In the genomic region with DNA sequence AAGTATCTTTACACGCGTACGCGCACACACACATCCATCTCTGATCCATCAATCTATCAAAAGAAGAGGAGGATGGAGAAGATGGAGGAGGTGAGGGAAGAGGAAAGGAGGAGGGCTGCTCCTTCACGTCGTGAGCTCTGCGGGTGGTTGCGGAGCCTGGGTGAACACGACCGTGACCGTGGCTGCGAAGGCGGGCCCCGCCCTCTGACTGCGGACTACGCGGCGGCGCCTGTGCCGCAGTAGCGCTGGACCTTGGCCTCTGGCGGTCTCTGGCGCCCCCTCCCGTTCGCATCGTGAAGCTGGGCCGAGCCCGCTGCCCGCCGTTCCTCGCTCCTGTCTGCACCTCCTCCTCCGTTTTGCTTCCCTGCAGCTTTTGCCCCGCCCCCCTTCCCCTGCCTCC, we compare ENCODE assay signal across 8 cellular contexts. TPM values are rescaled to one million over a fixed set of nuclear protein-coding genes. Genes with fewer than 3 reads are reported as not detected.
DNase-seq lines count a peak whose midpoint lies in the region; ATAC-seq and TF ChIP-seq lines count a peak whose summit lies in the region.

No MANE protein-coding gene starts in this region.

- no peaks in the 10 kb centered on the region for H3K27me3 Mint-ChIP-seq in activated CD4-positive, alpha-beta T cell treated with anti-CD3 and anti-CD28 coated beads for 36 hours
- H3K27me3 Mint-ChIP-seq in chondrocyte (ENCODE audit: low read depth) = no peaks in the 10 kb centered on the region

- H3K9me3 Mint-ChIP-seq in activated CD4-positive, alpha-beta T cell treated with anti-CD3 and anti-CD28 coated beads for 36 hours (ENCODE audit: low read depth) = no peaks in the 10 kb centered on the region
- H3K9me3 Mint-ChIP-seq in chondrocyte (ENCODE audit: low read depth) = peaks cover 10% of the 10 kb centered on the region

- CTCF ChIA-PET in activated CD4-positive, alpha-beta T cell treated with anti-CD3 and anti-CD28 coated beads for 36 hours (lab: Charles Lee) = interaction anchor here (0.5 to 3.5 kb wide), 18 partner anchors 8 to 823 kb away, joined by 3 to 18 read pairs (median 4); no protein-coding TSS in a partner anchor

- H3K4me1 Mint-ChIP-seq in activated CD4-positive, alpha-beta T cell treated with anti-CD3 and anti-CD28 coated beads for 36 hours = no peaks in the 10 kb centered on the region
- peaks cover 3% of the 10 kb centered on the region for H3K4me1 Mint-ChIP-seq in chondrocyte (ENCODE audit: low read depth)

- peak; percentile 90 for ATAC-seq in HG03095 (IDR thresholded peaks at IDR 0.05; ENCODE audit: unreplicated experiment)
- ATAC-seq in activated CD4-positive, alpha-beta T cell treated with anti-CD3 and anti-CD28 coated beads for 36 hours = peak; percentile 99
- peak; percentile 98 for ATAC-seq in left colon

- intact Hi-C loops in activated CD4-positive, alpha-beta T cell treated with anti-CD3 and anti-CD28 coated beads for 36 hours (cut with DNase I, micrococcal nuclease) = loop anchor here (1.0 to 10.0 kb wide), 8 partner anchors 26 to 332 kb away; partner anchors contain the start of genes UBA1 (in 1 of the 2) and ZNF41 (in 1 of the 2)
- intact Hi-C loops in left colon (cut with DNase I, micrococcal nuclease) = loop anchor here in 1 of 2 donors (5.0 to 10.0 kb wide), 2 partner anchors 138 to 331 kb away; partner anchors contain the start of gene UBA1

- peak; percentile 46 for DNase-seq in SIG-M5 treated with dmso at 0.1 percent for 504 hours (lab: John Stamatoyannopoulos, UW; ENCODE audit: unreplicated experiment)
- DNase-seq in SIG-M5 (lab: John Stamatoyannopoulos, UW) = no peak
- DNase-seq in NCI-H345 treated with DMSO at 0.1 percent for 48 hours (lab: John Stamatoyannopoulos, UW; ENCODE audit: unreplicated experiment) = peak; percentile 52
- peak; percentile 88 for DNase-seq in activated CD4-positive, alpha-beta T cell treated with anti-CD3 and anti-CD28 coated beads for 36 hours
- DNase-seq in chondrocyte (ENCODE audit: low spot score) = no peak
- DNase-seq in left colon = peak; percentile 69 to 87
- DNase-seq in stimulated activated CD4-positive, alpha-beta T cell treated with anti-CD3 and anti-CD28 coated beads, Interleukin-1b, Interleukin-23, amount 100 ng/mL, for 4 hours (ENCODE audit: low read depth in 2 of 2) = peak; percentile 72 to 80

- peak; percentile 87 for TF ChIP-seq CTCF in chondrocyte (IDR thresholded peaks at IDR 0.05)

- no peak overlapping the region for H3K27ac Mint-ChIP-seq in activated CD4-positive, alpha-beta T cell treated with anti-CD3 and anti-CD28 coated beads for 36 hours
- H3K27ac Mint-ChIP-seq in chondrocyte (ENCODE audit: unreplicated experiment) = peak overlapping the region; percentile 43

- H3K4me3 Mint-ChIP-seq in activated CD4-positive, alpha-beta T cell treated with anti-CD3 and anti-CD28 coated beads for 36 hours = peak overlapping the region; percentile 60
- H3K4me3 Mint-ChIP-seq in chondrocyte (ENCODE audit: unreplicated experiment) = peak overlapping the region; percentile 71

- no peaks in the 10 kb centered on the region for H3K36me3 Mint-ChIP-seq in activated CD4-positive, alpha-beta T cell treated with anti-CD3 and anti-CD28 coated beads for 36 hours (ENCODE audit: low read depth)
- H3K36me3 Mint-ChIP-seq in chondrocyte (ENCODE audit: low read depth) = no peaks in the 10 kb centered on the region

- POLR2A ChIA-PET in activated CD4-positive, alpha-beta T cell treated with anti-CD3 and anti-CD28 coated beads for 36 hours (lab: Charles Lee) = no interaction called here

RNA-seq across cellular contexts. Expression of gene ARAF, which starts 37.7 kb away (rescaled TPM):
- total RNA-seq in activated CD4-positive, alpha-beta T cell treated with anti-CD3 and anti-CD28 coated beads for 36 hours = 10 to 100 TPM; 58.8 to 59.2 TPM
- total RNA-seq in chondrocyte (53.6 to 67.8 TPM (median 61.9 TPM) in 3 replicates), left colon (100 to 1,000 TPM in 1 of 2 donors, 10 to 100 TPM in 1; 88.8 to 106 TPM)

RNA-seq across cellular contexts. Expression of gene ZNF41, which starts 40.3 kb away (rescaled TPM):
- total RNA-seq in activated CD4-positive, alpha-beta T cell treated with anti-CD3 and anti-CD28 coated beads for 36 hours = 10 to 100 TPM in 1 of 2 experiments, 1 to 10 TPM in 1; 9.3 to 10.9 TPM
- total RNA-seq in chondrocyte (4.9 to 6.8 TPM (median 6.8 TPM) in 3 replicates), left colon (10 to 100 TPM; 12.8 to 14.1 TPM)

RNA-seq across cellular contexts. Expression of gene TIMP1, which starts 58.9 kb away (rescaled TPM):
- 10 to 100 TPM; 40.3 to 48.4 TPM for total RNA-seq in activated CD4-positive, alpha-beta T cell treated with anti-CD3 and anti-CD28 coated beads for 36 hours
- 599 to 671 TPM (median 633 TPM) in 3 replicates for total RNA-seq in chondrocyte
- total RNA-seq in left colon = 10 to 100 TPM; 35.1 to 80.1 TPM

Comparison
In these comparisons a context has a peak if more than half of its experiments do, and no peak if none do; other contexts are left out.
1. DNase-seq: peak in SIG-M5 treated with dmso at 0.1 percent for 504 hours (single experiment), NCI-H345 treated with DMSO at 0.1 percent for 48 hours (single experiment), activated CD4-positive, alpha-beta T cell treated with anti-CD3 and anti-CD28 coated beads for 36 hours (single experiment), left colon (2 of 2) and stimulated activated CD4-positive, alpha-beta T cell treated with anti-CD3 and anti-CD28 coated beads, Interleukin-1b, Interleukin-23, amount 100 ng/mL, for 4 hours (2 of 2); none in SIG-M5 (single experiment) and chondrocyte (single experiment).
2. Peak in every context shown above with its lines, with median percentiles within 50 percentile points of each other: ATAC-seq.